ENCODE assay signal across 1 cellular context in genomic region chr19:50833802-50834167, GRCh38.
TF ChIP-seq lines count a peak whose summit lies in the region.

No MANE protein-coding gene starts in this region.

TF ChIP-seq in K562, 482 proteins besides CTCF, POLR2A, EP300 and RAD21:
- TF ChIP-seq HOXB6 (CRISPR knock-in tag; IDR thresholded peaks at IDR 0.05; ENCODE audit: borderline replicate concordance): no peak
- TF ChIP-seq HLTF (IDR thresholded peaks at IDR 0.05): no peak
- TF ChIP-seq THRB (CRISPR knock-in tag; conservative IDR thresholded peaks at IDR 0.05): no peak
- no peak for TF ChIP-seq ARID1B (IDR thresholded peaks at IDR 0.05)
- TF ChIP-seq ADNP (tag; IDR thresholded peaks at IDR 0.05): no peak
- TF ChIP-seq ILF3 (IDR thresholded peaks at IDR 0.05; ENCODE audit: borderline replicate concordance): no peak
- TF ChIP-seq ZZZ3 (IDR thresholded peaks at IDR 0.05): no peak
- no peak for TF ChIP-seq HMG20A (CRISPR knock-in tag; conservative IDR thresholded peaks at IDR 0.05)
- peak in 1 of 2 experiments; percentile 99; a peak in 2 of 4 replicates for TF ChIP-seq ARNT (IDR thresholded peaks at IDR 0.05)
- TF ChIP-seq KLF16 (IDR thresholded peaks at IDR 0.05): no peak
- no peak for TF ChIP-seq ZNF717 (CRISPR knock-in tag; IDR thresholded peaks at IDR 0.05)
- no peak for TF ChIP-seq TBL1XR1 (IDR thresholded peaks at IDR 0.05; ENCODE audit: low read length in 2 of 2)
- TF ChIP-seq RUNX1 (IDR thresholded peaks at IDR 0.05; ENCODE audit: low read depth): no peak
- TF ChIP-seq CREB3L1 (IDR thresholded peaks at IDR 0.05; ENCODE audit: borderline replicate concordance, low read depth): peak; percentile 85; the same call in 1 of the 2 replicates
- TF ChIP-seq ZNF146 (CRISPR knock-in tag; IDR thresholded peaks at IDR 0.05; ENCODE audit: unreplicated experiment): no peak
- TF ChIP-seq WHSC1 (IDR thresholded peaks at IDR 0.05; ENCODE audit: low read length): no peak
